In the genomic region with DNA sequence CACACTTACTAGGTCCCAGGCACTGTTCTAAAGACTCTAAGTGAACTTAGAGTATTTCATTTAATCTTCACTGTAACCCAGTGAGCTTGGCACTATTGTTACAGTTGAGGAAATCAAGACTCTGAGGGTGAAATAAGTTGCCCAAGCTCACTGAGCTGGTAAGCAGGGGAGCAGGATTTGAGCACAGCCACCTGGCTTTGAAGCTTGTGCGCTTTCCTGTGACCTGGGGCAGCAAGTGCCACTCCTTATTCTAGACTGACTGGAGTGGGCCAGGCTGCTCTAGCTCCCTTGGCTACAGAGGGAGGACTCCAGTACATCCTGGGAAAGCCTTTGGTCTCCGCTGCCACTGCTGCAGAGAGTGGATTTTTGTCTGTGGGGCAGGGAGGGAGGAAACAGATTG, we compare ENCODE assay signal across 16 cellular contexts. TPM values are rescaled to one million over a fixed set of nuclear protein-coding genes. Genes with fewer than 3 reads are reported as not detected.
DNase-seq lines count a peak whose midpoint lies in the region; ATAC-seq lines count a peak whose summit lies in the region.
"Had no signal": no experiment of that assay in that cellular context is flagged by ENCODE, and none has a peak within 500 bp of the region (broad histone marks: within the 10 kb centered on the region; RNA-seq: fewer than 3 reads in every experiment).

No MANE protein-coding gene starts in this region.

- no peak overlapping the region for H3K23ac ChIP-seq in neuronal stem cell (ENCODE audit: low read depth, low read length, poor library complexity)

- H3K9me3 Mint-ChIP-seq in activated CD4-positive, alpha-beta T cell treated with anti-CD3 and anti-CD28 coated beads, Interleukin-2, amount 10 ng/mL, durations not matched to agents 24 days and 14 days = no peaks in the 10 kb centered on the region
- H3K9me3 Mint-ChIP-seq in activated naive CD8-positive, alpha-beta T cell treated with anti-CD3 and anti-CD28 coated beads, Interleukin-2, amount 10 ng/mL, durations not matched to agents 7 days and 5 days = no peaks in the 10 kb centered on the region

- H2AK5ac ChIP-seq in neuronal stem cell (ENCODE audit: low read depth, low read length) = no peak overlapping the region

- no CpG with 5 or more reads among the region's 2 CpGs for WGBS in neuronal stem cell (ENCODE audit: extremely low coverage in 2 of 2, insufficient read length in 2 of 2, insufficient replicate concordance in 1 of 2), 2 donors

- no peak overlapping the region for H4K91ac ChIP-seq in neuronal stem cell (ENCODE audit: low read depth, low read length, poor library complexity)

- no peaks in the 10 kb centered on the region for H3K79me1 ChIP-seq in neuronal stem cell (ENCODE audit: low read depth, low read length)

- peaks cover 10% of the 10 kb centered on the region for H3K36me3 Mint-ChIP-seq in activated CD4-positive, alpha-beta T cell treated with anti-CD3 and anti-CD28 coated beads, Interleukin-2, amount 10 ng/mL, durations not matched to agents 24 days and 14 days (ENCODE audit: low read depth)
- H3K36me3 Mint-ChIP-seq in activated naive CD8-positive, alpha-beta T cell treated with anti-CD3 and anti-CD28 coated beads, Interleukin-2, amount 10 ng/mL, durations not matched to agents 7 days and 5 days = peaks cover 7% of the 10 kb centered on the region

- H3K9me3 ChIP-seq in KOPT-K1 (ENCODE audit: insufficient read depth, low read length, poor library complexity, severe bottlenecking) = no peaks in the 10 kb centered on the region
- H3K9me3 ChIP-seq in neuronal stem cell (replicated peaks in 1 of 2; ENCODE audit: control insufficient read depth in 2 of 2, insufficient read depth in 1 of 2, low read depth in 1 of 2, low read length in 2 of 2) = no peaks in the 10 kb centered on the region
- H3K9me3 ChIP-seq: MG63, upper lobe of left lung had no signal

- H3K4me2 ChIP-seq in neuronal stem cell (ENCODE audit: insufficient read depth, low read length, poor library complexity, severe bottlenecking) = no peak overlapping the region

- no peak overlapping the region for H2BK5ac ChIP-seq in neuronal stem cell (ENCODE audit: low read length)

- H4K8ac ChIP-seq in neuronal stem cell (ENCODE audit: low read depth, low read length) = no peak overlapping the region

- H2BK120ac ChIP-seq in neuronal stem cell (ENCODE audit: low read depth, low read length) = no peak overlapping the region

- H3K14ac ChIP-seq in neuronal stem cell (ENCODE audit: low read length) = no peak overlapping the region

- H2BK12ac ChIP-seq in neuronal stem cell (ENCODE audit: low read length) = no peak overlapping the region

- no peak for ATAC-seq in activated naive CD8-positive, alpha-beta T cell treated with anti-CD3 and anti-CD28 coated beads, Interleukin-2, amount 10 ng/mL, durations not matched to agents 7 days and 5 days (ENCODE audit: low read depth)
- ATAC-seq: HCT116, SK-N-SH treated with all-trans-retinoic acid at 6 μM for 48 hours had no signal

- peaks cover 4 to 8% of the 10 kb centered on the region in 2 donors for H3K4me1 ChIP-seq in neuronal stem cell (ENCODE audit: control insufficient read depth in 2 of 2, insufficient read depth in 1 of 2, low read depth in 1 of 2, low read length in 2 of 2)

- H3K4ac ChIP-seq in neuronal stem cell (ENCODE audit: low read length) = no peak overlapping the region

- H3K4me3 Mint-ChIP-seq in activated CD4-positive, alpha-beta T cell treated with anti-CD3 and anti-CD28 coated beads, Interleukin-2, amount 10 ng/mL, durations not matched to agents 24 days and 14 days = peak overlapping the region; percentile 78
- H3K4me3 Mint-ChIP-seq in activated naive CD8-positive, alpha-beta T cell treated with anti-CD3 and anti-CD28 coated beads, Interleukin-2, amount 10 ng/mL, durations not matched to agents 7 days and 5 days = peak overlapping the region; percentile 81

- peak overlapping the region; percentile 11 for H3K18ac ChIP-seq in neuronal stem cell (ENCODE audit: low read length)

- H2AFZ ChIP-seq in neuronal stem cell (ENCODE audit: low read length) = no peak overlapping the region

- no peak overlapping the region for H2BK15ac ChIP-seq in neuronal stem cell (ENCODE audit: low read length)

- intact Hi-C loops in activated CD4-positive, alpha-beta T cell treated with anti-CD3 and anti-CD28 coated beads, Interleukin-2, amount 10 ng/mL, durations not matched to agents 24 days and 14 days (cut with micrococcal nuclease) = loop anchor here (2.0 to 10.0 kb wide), 4 partner anchors 103 to 871 kb away; partner anchors contain the start of genes AKNA, C9orf43, CDC26 and POLE3

- H3K4me1 Mint-ChIP-seq in activated CD4-positive, alpha-beta T cell treated with anti-CD3 and anti-CD28 coated beads, Interleukin-2, amount 10 ng/mL, durations not matched to agents 24 days and 14 days = peaks cover 68% of the 10 kb centered on the region
- peaks cover 65% of the 10 kb centered on the region for H3K4me1 Mint-ChIP-seq in activated naive CD8-positive, alpha-beta T cell treated with anti-CD3 and anti-CD28 coated beads, Interleukin-2, amount 10 ng/mL, durations not matched to agents 7 days and 5 days

- H3K27me3 ChIP-seq in neuronal stem cell (ENCODE audit: control insufficient read depth in 3 of 3, insufficient read depth in 3 of 3, low read depth in 1 of 3, low read length in 3 of 3) = no peaks in the 10 kb centered on the region
- H3K27me3 ChIP-seq: cardiac muscle cell, MG63, upper lobe of left lung had no signal

- DNase-seq in activated CD4-positive, alpha-beta T cell treated with anti-CD3 and anti-CD28 coated beads, Interleukin-2, amount 10 ng/mL, durations not matched to agents 24 days and 14 days = no peak
- no peak for DNase-seq in activated CD4-positive, alpha-beta T cell treated with anti-CD3 and anti-CD28 coated beads, Interleukin-2, amount 50 U/mL, for 1 hour
- DNase-seq in activated naive CD8-positive, alpha-beta T cell treated with anti-CD3 and anti-CD28 coated beads, Interleukin-2, amount 10 ng/mL, durations not matched to agents 7 days and 5 days = no peak
- no peak for DNase-seq in neuronal stem cell (ENCODE audit: low spot score)
- DNase-seq in DMS114 treated with DMSO at 0.1 percent for 48 hours (lab: John Stamatoyannopoulos, UW; ENCODE audit: unreplicated experiment) = no peak
- no peak for DNase-seq in NCI-H1694 treated with DMSO at 0.1 percent for 48 hours (lab: John Stamatoyannopoulos, UW)
- no peak for DNase-seq in glomerular visceral epithelial cell (ENCODE audit: extremely low spot score)
- DNase-seq: DMS53; MG63; NCI-H187 treated with DMSO at 0.1 percent for 48 hours; NK-92 treated with Interleukin-12 subunit alpha and Interleukin-12 subunit beta, amount 100 ng/mL, for 24 hours; upper lobe of left lung had no signal

- peak overlapping the region; percentile 96 for H3K27ac Mint-ChIP-seq in activated CD4-positive, alpha-beta T cell treated with anti-CD3 and anti-CD28 coated beads, Interleukin-2, amount 10 ng/mL, durations not matched to agents 24 days and 14 days
- peak overlapping the region; percentile 98 for H3K27ac Mint-ChIP-seq in activated naive CD8-positive, alpha-beta T cell treated with anti-CD3 and anti-CD28 coated beads, Interleukin-2, amount 10 ng/mL, durations not matched to agents 7 days and 5 days

- no peaks in the 10 kb centered on the region for H3K36me3 ChIP-seq in KOPT-K1 (ENCODE audit: insufficient read depth, low read length)
- peaks cover 0 to 7% of the 10 kb centered on the region in 2 donors for H3K36me3 ChIP-seq in neuronal stem cell (replicated peaks in 1 of 2; ENCODE audit: control insufficient read depth in 2 of 2, insufficient read depth in 2 of 2, low read length in 2 of 2)
- H3K36me3 ChIP-seq: cardiac muscle cell, MG63 had no signal

- no peaks in the 10 kb centered on the region for H3K27me3 Mint-ChIP-seq in activated CD4-positive, alpha-beta T cell treated with anti-CD3 and anti-CD28 coated beads, Interleukin-2, amount 10 ng/mL, durations not matched to agents 24 days and 14 days
- H3K27me3 Mint-ChIP-seq in activated naive CD8-positive, alpha-beta T cell treated with anti-CD3 and anti-CD28 coated beads, Interleukin-2, amount 10 ng/mL, durations not matched to agents 7 days and 5 days = no peaks in the 10 kb centered on the region

- no peak overlapping the region for H3K9ac ChIP-seq in neuronal stem cell (ENCODE audit: low read depth, low read length, poor library complexity)

- POLR2A ChIA-PET in activated naive CD8-positive, alpha-beta T cell treated with anti-CD3 and anti-CD28 coated beads, Interleukin-2, amount 10 ng/mL, durations not matched to agents 7 days and 5 days (lab: Charles Lee) = interaction anchor here (1.0 to 2.5 kb wide), 5 partner anchors 10 to 66 kb away, joined by 4 to 11 read pairs (median 6); no protein-coding TSS in a partner anchor

- no peak overlapping the region for H3K4me3 ChIP-seq in neuronal stem cell (ENCODE audit: low read length in 2 of 2)
- H3K4me3 ChIP-seq: cardiac muscle cell, MG63, upper lobe of left lung had no signal

- H3K27ac ChIP-seq in KOPT-K1 (ENCODE audit: low read depth, low read length, poor library complexity, severe bottlenecking) (peak overlapping the region; percentile 59), neuronal stem cell (replicated peaks; ENCODE audit: low read length) (no peak overlapping the region)
- H3K27ac ChIP-seq: cardiac muscle cell, upper lobe of left lung had no signal

RNA-seq across cellular contexts. Expression of gene RGS3, which starts 50.0 kb away (rescaled TPM):
- 113 and 122 TPM in 2 replicates for total RNA-seq in activated CD4-positive, alpha-beta T cell treated with anti-CD3 and anti-CD28 coated beads, Interleukin-2, amount 10 ng/mL, durations not matched to agents 24 days and 14 days
- 10 to 100 TPM; 63.2 to 65.5 TPM for total RNA-seq in activated naive CD8-positive, alpha-beta T cell treated with anti-CD3 and anti-CD28 coated beads, Interleukin-2, amount 10 ng/mL, durations not matched to agents 7 days and 5 days
- 26.4 TPM for polyA plus RNA-seq in neuronal stem cell (2013, experiment 1 of 2)
- polyA plus RNA-seq in neuronal stem cell (2013, experiment 2 of 2) = 26.2 TPM
